ENCODE assay signal across 19 cellular contexts in the genomic region with DNA sequence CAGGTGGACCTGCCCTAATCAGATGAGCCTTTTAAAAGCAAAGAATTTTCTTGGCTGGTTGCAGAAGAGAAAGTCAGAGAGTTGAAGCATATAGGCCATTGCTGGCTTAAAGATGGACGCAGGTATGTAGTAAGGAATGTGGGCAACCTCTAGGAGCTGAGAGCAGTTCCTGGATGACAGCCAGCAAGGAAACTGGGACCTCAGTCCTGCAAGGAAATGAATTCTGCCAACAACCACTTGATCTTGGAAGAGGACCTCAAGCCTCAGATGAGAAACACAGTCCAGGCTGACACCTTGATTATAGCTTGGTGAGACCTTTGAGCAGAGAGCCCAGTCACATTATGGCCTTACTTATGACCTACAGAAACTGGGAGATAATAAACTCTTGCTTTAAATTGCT. TPM values are rescaled to one million over a fixed set of nuclear protein-coding genes. Genes with fewer than 3 reads are reported as not detected.
"Had no signal": no experiment of that assay in that cellular context is flagged by ENCODE, and none has a peak within 500 bp of the region (broad histone marks: within the 10 kb centered on the region; RNA-seq: fewer than 3 reads in every experiment).

No MANE protein-coding gene starts in this region.

- H3K4me1 Mint-ChIP-seq: activated naive CD4-positive, alpha-beta T cell treated with anti-CD3 and anti-CD28 coated beads, Interleukin-2, amount 50 U/mL, for 24 hours; endodermal cell; stimulated activated memory B cell treated with anti-CD40 and anti-IgM and Interleukin-4, amounts not matched to agents 10 μg/mL and 1 μg/mL and 100 μg/mL, for 72 hours; T-helper 17 cell had no signal

- H3K9me3 ChIP-seq: breast epithelium, neutrophil, pancreas, sigmoid colon, thoracic aorta had no signal

- H3K9me3 Mint-ChIP-seq: activated naive CD4-positive, alpha-beta T cell treated with anti-CD3 and anti-CD28 coated beads, Interleukin-2, amount 50 U/mL, for 24 hours; activated T-cell treated with anti-CD3 and anti-CD28 coated beads, Interleukin-2, amount 50 U/mL, for 72 hours; natural killer cell treated with Interleukin-12 subunit alpha and Interleukin-12 subunit beta and Interleukin-15 and Interleukin-18, amount 100 ng/mL, for 72 hours had no signal

- H3K4me3 Mint-ChIP-seq: activated naive CD4-positive, alpha-beta T cell treated with anti-CD3 and anti-CD28 coated beads, Interleukin-2, amount 50 U/mL, for 24 hours; activated T-cell treated with anti-CD3 and anti-CD28 coated beads, Interleukin-2, amount 50 U/mL, for 72 hours; endodermal cell; natural killer cell treated with Interleukin-12 subunit alpha and Interleukin-12 subunit beta and Interleukin-15 and Interleukin-18, amount 100 ng/mL, for 72 hours; stimulated activated memory B cell treated with anti-CD40 and anti-IgM and Interleukin-4, amounts not matched to agents 10 μg/mL and 1 μg/mL and 100 μg/mL, for 72 hours; T-helper 17 cell had no signal

- H3K27me3 ChIP-seq: breast epithelium, neutrophil, pancreas, sigmoid colon, spleen had no signal

- H3K27ac ChIP-seq: breast epithelium, neutrophil, pancreas, sigmoid colon, spleen, thoracic aorta, VCaP had no signal

- ATAC-seq: activated T-cell treated with anti-CD3 and anti-CD28 coated beads, Interleukin-2, amount 50 U/mL, for 72 hours; natural killer cell treated with Interleukin-12 subunit alpha and Interleukin-12 subunit beta and Interleukin-15 and Interleukin-18, amount 100 ng/mL, for 72 hours; pancreas; stimulated activated memory B cell treated with anti-CD40 and anti-IgM and Interleukin-4, amounts not matched to agents 10 μg/mL and 1 μg/mL and 100 μg/mL, for 72 hours; T-helper 17 cell had no signal

- H3K4me1 ChIP-seq: breast epithelium, spleen had no signal

- H3K4me3 ChIP-seq: breast epithelium, pancreas, sigmoid colon, spleen, thoracic aorta had no signal

- H3K36me3 Mint-ChIP-seq: natural killer cell treated with Interleukin-12 subunit alpha and Interleukin-12 subunit beta and Interleukin-15 and Interleukin-18, amount 100 ng/mL, for 72 hours had no signal

- H3K27me3 Mint-ChIP-seq: activated naive CD4-positive, alpha-beta T cell treated with anti-CD3 and anti-CD28 coated beads, Interleukin-2, amount 50 U/mL, for 24 hours; natural killer cell treated with Interleukin-12 subunit alpha and Interleukin-12 subunit beta and Interleukin-15 and Interleukin-18, amount 100 ng/mL, for 72 hours; stimulated activated memory B cell treated with anti-CD40 and anti-IgM and Interleukin-4, amounts not matched to agents 10 μg/mL and 1 μg/mL and 100 μg/mL, for 72 hours; T-helper 17 cell had no signal

- H3K27ac Mint-ChIP-seq: activated naive CD4-positive, alpha-beta T cell treated with anti-CD3 and anti-CD28 coated beads, Interleukin-2, amount 50 U/mL, for 24 hours; activated T-cell treated with anti-CD3 and anti-CD28 coated beads, Interleukin-2, amount 50 U/mL, for 72 hours; endodermal cell; natural killer cell treated with Interleukin-12 subunit alpha and Interleukin-12 subunit beta and Interleukin-15 and Interleukin-18, amount 100 ng/mL, for 72 hours; stimulated activated memory B cell treated with anti-CD40 and anti-IgM and Interleukin-4, amounts not matched to agents 10 μg/mL and 1 μg/mL and 100 μg/mL, for 72 hours; T-helper 17 cell had no signal

- DNase-seq: activated CD4-positive, CD25-positive, alpha-beta regulatory T cell treated with anti-CD3 and anti-CD28 coated beads, Interleukin-2, amount 50 U/mL, for 72 hours; activated gamma-delta T cell; activated T-cell treated with anti-CD3 and anti-CD28 coated beads, Interleukin-2, amount 50 U/mL, for 72 hours; endodermal cell; head of caudate nucleus; mesendoderm; pancreas; sigmoid colon; spleen; stimulated activated CD4-positive, alpha-beta T cell treated with anti-CD3 and anti-CD28 coated beads, Interleukin-4, amount 100 ng/mL, for 4 hours; T-helper 17 cell had no signal

- H3K36me3 ChIP-seq: breast epithelium, neutrophil, pancreas, sigmoid colon, spleen, thoracic aorta had no signal

RNA-seq across cellular contexts. Expression of a gene that starts 15.8 kb away (rescaled TPM):
- total RNA-seq: epithelial cell of proximal tubule, sigmoid colon, spleen, thoracic aorta had no signal
